ENCODE assay signal across 1 cellular context in the genomic region with DNA sequence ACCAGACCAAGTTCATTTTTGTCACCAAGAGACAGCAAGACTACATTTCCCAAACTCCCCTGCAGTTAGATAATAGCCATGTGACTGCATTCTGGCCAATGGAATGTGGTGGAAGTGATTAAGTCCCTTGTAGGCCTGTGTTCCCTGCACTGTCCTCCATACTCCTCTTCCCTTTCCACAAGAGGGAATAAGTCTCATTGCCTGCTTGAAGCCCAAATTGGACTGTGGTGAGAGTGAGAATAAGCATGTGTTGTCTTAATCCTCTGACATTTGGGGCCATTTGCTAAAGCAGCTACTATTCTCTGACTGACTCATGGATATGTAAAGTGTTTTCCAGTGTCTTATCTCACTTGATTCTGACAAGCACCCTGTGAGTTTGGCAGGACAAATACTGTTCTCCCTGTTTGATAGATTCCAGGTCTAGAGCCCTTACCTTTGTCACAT.
TF ChIP-seq lines count a peak whose summit lies in the region.

No MANE protein-coding gene starts in this region.

TF ChIP-seq in HepG2, 621 proteins besides CTCF, POLR2A, EP300 and RAD21 (continued from another document):
- TF ChIP-seq, protein P1, sequence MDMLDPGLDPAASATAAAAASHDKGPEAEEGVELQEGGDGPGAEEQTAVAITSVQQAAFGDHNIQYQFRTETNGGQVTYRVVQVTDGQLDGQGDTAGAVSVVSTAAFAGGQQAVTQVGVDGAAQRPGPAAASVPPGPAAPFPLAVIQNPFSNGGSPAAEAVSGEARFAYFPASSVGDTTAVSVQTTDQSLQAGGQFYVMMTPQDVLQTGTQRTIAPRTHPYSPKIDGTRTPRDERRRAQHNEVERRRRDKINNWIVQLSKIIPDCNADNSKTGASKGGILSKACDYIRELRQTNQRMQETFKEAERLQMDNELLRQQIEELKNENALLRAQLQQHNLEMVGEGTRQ (IDR thresholded peaks at IDR 0.05; ENCODE audit: low read depth, low read length): peak; percentile 58
- TF ChIP-seq, protein P1 (CRISPR knock-in tag; IDR thresholded peaks at IDR 0.05; ENCODE audit: borderline replicate concordance): peak; percentile 71; the same call in 1 of the 2 replicates
- TF ChIP-seq NFYC (CRISPR knock-in tag; IDR thresholded peaks at IDR 0.05): peak; percentile 76
- TF ChIP-seq SMYD3 (CRISPR knock-in tag; IDR thresholded peaks at IDR 0.05): no peak
- 0 out of 2 replicates have a peak, but pooled peaks have one; percentile 25 for TF ChIP-seq ZNF263 (CRISPR knock-in tag; IDR thresholded peaks at IDR 0.05)
- no peak for TF ChIP-seq CBX2 (IDR thresholded peaks at IDR 0.05; ENCODE audit: low read depth, low read length)
- TF ChIP-seq CBX2 (CRISPR knock-in tag; IDR thresholded peaks at IDR 0.05; ENCODE audit: low read depth): no peak
- TF ChIP-seq, protein P2, sequence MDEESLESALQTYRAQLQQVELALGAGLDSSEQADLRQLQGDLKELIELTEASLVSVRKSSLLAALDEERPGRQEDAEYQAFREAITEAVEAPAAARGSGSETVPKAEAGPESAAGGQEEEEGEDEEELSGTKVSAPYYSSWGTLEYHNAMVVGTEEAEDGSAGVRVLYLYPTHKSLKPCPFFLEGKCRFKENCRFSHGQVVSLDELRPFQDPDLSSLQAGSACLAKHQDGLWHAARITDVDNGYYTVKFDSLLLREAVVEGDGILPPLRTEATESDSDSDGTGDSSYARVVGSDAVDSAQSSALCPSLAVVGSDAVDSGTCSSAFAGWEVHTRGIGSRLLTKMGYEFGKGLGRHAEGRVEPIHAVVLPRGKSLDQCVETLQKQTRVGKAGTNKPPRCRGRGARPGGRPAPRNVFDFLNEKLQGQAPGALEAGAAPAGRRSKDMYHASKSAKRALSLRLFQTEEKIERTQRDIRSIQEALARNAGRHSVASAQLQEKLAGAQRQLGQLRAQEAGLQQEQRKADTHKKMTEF (CRISPR knock-in tag; IDR thresholded peaks at IDR 0.05): no peak
- TF ChIP-seq ZNF143 (CRISPR knock-in tag; IDR thresholded peaks at IDR 0.05): peak; percentile 85
